10 cellular contexts compared by ENCODE assay signal in genomic region chr6:25404693-25405169, GRCh38.
DNase-seq lines count a peak whose midpoint lies in the region; ATAC-seq, FAIRE-seq and TF ChIP-seq lines count a peak whose summit lies in the region.
"Had no signal": no experiment of that assay in that cellular context is flagged by ENCODE, and none has a peak within 500 bp of the region (broad histone marks: within the 10 kb centered on the region; RNA-seq: fewer than 3 reads in every experiment).

No MANE protein-coding gene starts in this region.

- H3K9me3 ChIP-seq in CD8-positive, alpha-beta T cell (ENCODE audit: low read length) = no peaks in the 10 kb centered on the region
- H3K9me3 ChIP-seq in mononuclear cell (ENCODE audit: low read depth, low read length) (no peaks in the 10 kb centered on the region), kidney (ENCODE audit: control insufficient read depth in 1 of 2, low read length in 2 of 2) (no peaks in the 10 kb centered on the region)
- H3K9me3 ChIP-seq: adrenal gland, neutrophil had no signal

- peak overlapping the region; percentile 55 for H3K27ac ChIP-seq in CD8-positive, alpha-beta T cell (ENCODE audit: low read depth, low read length)
- H3K27ac ChIP-seq in kidney (ENCODE audit: low read depth in 2 of 2, low read length in 2 of 2) = no peak overlapping the region
- H3K27ac ChIP-seq: neutrophil had no signal

- no peak overlapping the region for H3K27ac Mint-ChIP-seq in CD8-positive, alpha-beta T cell

- no peak for TF ChIP-seq CTCF in CD8-positive, alpha-beta T cell (IDR thresholded peaks at IDR 0.05)
- no peak for TF ChIP-seq CTCF in kidney (IDR thresholded peaks at IDR 0.05; ENCODE audit: borderline replicate concordance, extremely low read depth, insufficient read depth)

- POLR2A ChIA-PET in CD8-positive, alpha-beta T cell (lab: Charles Lee) = interaction anchor here (0.6 to 3.3 kb wide), 14 partner anchors 9 to 621 kb away, joined by 3 to 23 read pairs (median 4); partner anchors contain the start of gene CARMIL1

- H3K4me3 Mint-ChIP-seq in CD8-positive, alpha-beta T cell = no peak overlapping the region

- H3K36me3 Mint-ChIP-seq in CD8-positive, alpha-beta T cell = no peaks in the 10 kb centered on the region

- H3K36me3 ChIP-seq in CD8-positive, alpha-beta T cell (ENCODE audit: insufficient read depth, low read length) = no peaks in the 10 kb centered on the region
- H3K36me3 ChIP-seq in kidney (ENCODE audit: control insufficient read depth in 1 of 2, insufficient read depth in 2 of 2, low read length in 2 of 2) = no peaks in the 10 kb centered on the region
- H3K36me3 ChIP-seq: adrenal gland, neutrophil had no signal

- no peaks in the 10 kb centered on the region for H3K9me3 Mint-ChIP-seq in CD8-positive, alpha-beta T cell

- peak; percentile 89 for ATAC-seq in CD8-positive, alpha-beta T cell
- ATAC-seq in GM21360 (IDR thresholded peaks at IDR 0.05; ENCODE audit: unreplicated experiment) (peak; percentile 89), HG03521 (IDR thresholded peaks at IDR 0.05; ENCODE audit: unreplicated experiment) (peak; percentile 87)

- DNase-seq in CD8-positive, alpha-beta T cell = peak; percentile 2 to 77 (median 32)
- DNase-seq in activated CD8-positive, alpha-beta memory T cell treated with anti-CD3 and anti-CD28 coated beads, Interleukin-2, amount 50 U/mL, for 48 hours = peak; percentile 67
- DNase-seq in NCI-H1417 (lab: John Stamatoyannopoulos, UW) (no peak), dermis blood vessel endothelial cell (no peak), kidney (no peak)

- no peaks in the 10 kb centered on the region for H3K27me3 Mint-ChIP-seq in CD8-positive, alpha-beta T cell (ENCODE audit: low read depth)

- CTCF ChIA-PET in CD8-positive, alpha-beta T cell (lab: Charles Lee) = interaction anchor here (0.7 to 3.3 kb wide), 11 partner anchors 15 to 139 kb away, joined by 3 to 12 read pairs (median 4); partner anchors contain the start of gene CARMIL1

- peaks cover 36% of the 10 kb centered on the region for H3K4me1 ChIP-seq in CD8-positive, alpha-beta T cell (ENCODE audit: insufficient read depth, low read length)
- peaks cover 45% of the 10 kb centered on the region for H3K4me1 ChIP-seq in mononuclear cell (ENCODE audit: insufficient read depth, low read length)
- H3K4me1 ChIP-seq in kidney (ENCODE audit: control insufficient read depth in 1 of 2, insufficient read depth in 1 of 2, low read depth in 1 of 2, low read length in 2 of 2) = peaks cover 3 to 7% of the 10 kb centered on the region in 2 donors

- H3K27me3 ChIP-seq in CD8-positive, alpha-beta T cell (ENCODE audit: insufficient read depth, low read length) = no peaks in the 10 kb centered on the region
- no peaks in the 10 kb centered on the region for H3K27me3 ChIP-seq in mononuclear cell (ENCODE audit: insufficient read depth, low read length)
- H3K27me3 ChIP-seq: adrenal gland, neutrophil had no signal

- no peak for FAIRE-seq in kidney (lab: Jason Lieb, UNC)

- intact Hi-C loops in CD8-positive, alpha-beta T cell (cut with DNase I, micrococcal nuclease) = loop anchor here in 1 of 2 experiments (1.0 kb wide), 2 partner anchors 37 to 38 kb away; no protein-coding TSS in a partner anchor
- intact Hi-C loops in kidney (cut with DNase I) = no loop called here

- peaks cover 29% of the 10 kb centered on the region for H3K4me1 Mint-ChIP-seq in CD8-positive, alpha-beta T cell (ENCODE audit: low read depth)

- no peak overlapping the region for H3K9ac ChIP-seq in kidney (ENCODE audit: low read length in 2 of 2)

- peak overlapping the region; percentile 38 for H3K4me3 ChIP-seq in CD8-positive, alpha-beta T cell (ENCODE audit: low read depth, low read length)
- H3K4me3 ChIP-seq in mononuclear cell (ENCODE audit: low read length) = peak overlapping the region; percentile 12
- peak overlapping the region in 1 of 2 donors; percentile 15 for H3K4me3 ChIP-seq in kidney (ENCODE audit: low read length in 2 of 2)

Comparison
In these comparisons a context has a peak if more than half of its experiments do, and no peak if none do; other contexts are left out.
1. DNase-seq: peak in CD8-positive, alpha-beta T cell (7 of 7) and activated CD8-positive, alpha-beta memory T cell treated with anti-CD3 and anti-CD28 coated beads, Interleukin-2, amount 50 U/mL, for 48 hours (single experiment); none in NCI-H1417 (0 of 3), dermis blood vessel endothelial cell (single experiment) and kidney (single experiment).
2. Peak in every context shown above with its lines, with median percentiles within 50 percentile points of each other: ATAC-seq.